ENCODE assay signal across 17 cellular contexts in genomic region chr10:88411772-88412349, GRCh38.
DNase-seq lines count a peak whose midpoint lies in the region; ATAC-seq, FAIRE-seq and TF ChIP-seq lines count a peak whose summit lies in the region.
"Had no signal": no experiment of that assay in that cellular context is flagged by ENCODE, and none has a peak within 500 bp of the region (broad histone marks: within the 10 kb centered on the region; RNA-seq: fewer than 3 reads in every experiment).

No MANE protein-coding gene starts in this region.

- intact Hi-C loops in OCI-LY7 (cut with micrococcal nuclease; ENCODE audit: unreplicated experiment): no loop called here

- H2AFZ ChIP-seq in OCI-LY7 (ENCODE audit: low read length): peak overlapping the region; percentile 40; the same call in 1 of the 2 replicates
- H2AFZ ChIP-seq: neural progenitor cell had no signal

- CTCF ChIA-PET in OCI-LY7 (lab: Charles Lee; ENCODE audit: unreplicated experiment): no interaction called here

- H3K4me3 ChIP-seq in BLaER1 (no peak overlapping the region), OCI-LY7 (ENCODE audit: low read depth, low read length, poor library complexity, severe bottlenecking) (no peak overlapping the region), fibroblast of mammary gland (ENCODE audit: control insufficient read depth, low read depth, low read length) (no peak overlapping the region)
- H3K4me3 ChIP-seq: neural progenitor cell, SJSA1 had no signal

- no TSS peak for BruUV-seq in OCI-LY7 (replicated peaks; lab: Mats Ljungman, UMichigan)

- no peak overlapping the region for H3K9ac ChIP-seq in BLaER1
- H3K9ac ChIP-seq: neural progenitor cell had no signal

- no peaks in the 10 kb centered on the region for H3K9me2 ChIP-seq in OCI-LY7 (ENCODE audit: insufficient read depth, low read length)

- no peaks in the 10 kb centered on the region for H3K27me3 ChIP-seq in BLaER1
- H3K27me3 ChIP-seq: neural progenitor cell, SJSA1 had no signal

- H3K4me1 ChIP-seq in BLaER1 (peaks cover 24% of the 10 kb centered on the region), OCI-LY7 (ENCODE audit: insufficient read depth, low read length, poor library complexity, severe bottlenecking) (peaks cover 23% of the 10 kb centered on the region)
- H3K4me1 ChIP-seq: SJSA1 had no signal

- H3K4me2 ChIP-seq in BLaER1 (peak overlapping the region; percentile 29), OCI-LY7 (ENCODE audit: low read length) (no peak overlapping the region)
- H3K4me2 ChIP-seq: neural progenitor cell had no signal

- TF ChIP-seq CTCF in OCI-LY7 (conservative IDR thresholded peaks at IDR 0.05; ENCODE audit: low read length): no peak
- no peak for TF ChIP-seq CTCF in fibroblast of mammary gland (conservative IDR thresholded peaks at IDR 0.05; ENCODE audit: control insufficient read depth, insufficient read depth, low read depth, low read length)

- H3K27ac ChIP-seq in BLaER1 (no peak overlapping the region), OCI-LY7 (ENCODE audit: low read depth, low read length, poor library complexity, severe bottlenecking) (no peak overlapping the region)
- H3K27ac ChIP-seq: neural progenitor cell, SJSA1 had no signal

- H3K9me3 ChIP-seq in BLaER1 (no peaks in the 10 kb centered on the region), OCI-LY7 (ENCODE audit: low read length) (no peaks in the 10 kb centered on the region)
- H3K9me3 ChIP-seq: SJSA1 had no signal

- H4K20me1 ChIP-seq in BLaER1: no peaks in the 10 kb centered on the region
- H4K20me1 ChIP-seq in OCI-LY7 (ENCODE audit: insufficient read depth, low read length): no peaks in the 10 kb centered on the region

- DNase-seq in GM19239 (ENCODE audit: insufficient read length, low spot score) (no peak), OCI-LY7 (ENCODE audit: low spot score) (no peak), fibroblast of mammary gland (ENCODE audit: low read depth) (peak; percentile 71), HK-2 (ENCODE audit: unreplicated experiment) (no peak), COLO829 (ENCODE audit: low spot score) (no peak)
- DNase-seq in activated naive CD4-positive, alpha-beta T cell treated with anti-CD3 and anti-CD28 coated beads, Interleukin-2, amount 50 U/mL, for 16 hours: no peak
- DNase-seq: activated CD4-positive, CD25-positive, alpha-beta regulatory T cell treated with anti-CD3 and anti-CD28 coated beads, Interleukin-2, amount 50 U/mL, for 72 hours; activated CD8-positive, alpha-beta memory T cell treated with anti-CD3 and anti-CD28 coated beads, Interleukin-2, amount 10 ng/mL, durations not matched to agents 7 days and 5 days; amniotic stem cell; central memory CD4-positive, alpha-beta T cell; NCI-H187 treated with DMSO at 0.1 percent for 48 hours; NCI-H446 treated with DMSO at 0.1 percent for 48 hours had no signal

- POLR2A ChIA-PET in OCI-LY7 (lab: Charles Lee): no interaction called here

- no peak for ATAC-seq in GM19328 (IDR thresholded peaks at IDR 0.05; ENCODE audit: unreplicated experiment)
- ATAC-seq: activated CD8-positive, alpha-beta memory T cell treated with anti-CD3 and anti-CD28 coated beads, Interleukin-2, amount 10 ng/mL, durations not matched to agents 7 days and 5 days; esophagus mucosa had no signal

- H3K36me3 ChIP-seq in BLaER1 (no peaks in the 10 kb centered on the region), OCI-LY7 (ENCODE audit: insufficient read depth, low read length) (no peaks in the 10 kb centered on the region)
- H3K36me3 ChIP-seq: neural progenitor cell, SJSA1 had no signal

- H3K79me2 ChIP-seq in OCI-LY7 (ENCODE audit: insufficient read depth, low read depth, low read length): no peaks in the 10 kb centered on the region

- peak; percentile 88 for FAIRE-seq in GM19239 (lab: Jason Lieb, UNC)
